ENCODE assay signal across 1 cellular context in the genomic region with DNA sequence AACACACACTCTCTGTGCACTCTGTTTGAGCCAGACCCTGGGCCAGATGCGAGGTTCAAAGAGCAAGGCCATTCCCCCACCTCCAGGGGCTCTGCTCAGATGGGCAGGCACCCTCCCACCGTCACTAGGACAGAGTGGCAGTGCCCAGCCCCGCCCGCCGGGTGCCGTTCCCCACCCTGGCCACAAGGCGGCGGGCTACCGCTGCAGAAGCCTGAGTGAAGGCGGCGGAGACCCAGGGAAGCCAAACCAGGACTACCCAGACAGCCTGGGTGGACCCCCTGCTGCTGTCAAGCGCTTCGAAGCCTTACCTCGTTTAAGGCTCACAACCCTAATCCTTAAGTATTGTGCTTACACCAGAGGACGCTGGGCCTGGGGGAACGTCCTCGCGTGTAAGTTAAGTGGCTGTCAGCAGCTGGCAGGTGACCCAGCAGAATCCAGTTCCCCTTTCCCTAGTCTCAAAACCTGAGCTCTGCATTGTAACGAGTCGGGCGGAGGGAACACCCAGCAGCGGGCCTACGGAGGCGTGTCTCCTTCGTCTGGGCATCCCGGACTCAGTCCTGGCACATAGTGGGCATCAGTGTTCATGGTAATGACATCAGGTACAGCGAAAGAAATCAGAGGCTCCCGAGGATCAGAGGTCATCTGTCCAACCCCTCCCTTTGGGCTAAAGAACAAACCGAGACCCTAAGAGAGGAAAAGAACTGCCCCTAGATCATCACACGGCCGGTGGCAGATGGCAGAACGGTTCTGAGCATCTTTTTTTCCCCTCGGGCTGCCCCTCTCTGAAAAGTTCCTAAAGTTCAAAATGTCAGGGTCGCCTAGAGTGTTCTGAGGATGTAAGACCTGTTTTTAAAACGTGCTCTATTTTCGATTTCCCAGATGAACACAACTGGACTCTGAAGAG.
TF ChIP-seq lines count a peak whose summit lies in the region.

No MANE protein-coding gene starts in this region.

TF ChIP-seq in K562, 482 proteins besides CTCF, POLR2A, EP300 and RAD21 (continued from another document):
- TF ChIP-seq, protein P1, sequence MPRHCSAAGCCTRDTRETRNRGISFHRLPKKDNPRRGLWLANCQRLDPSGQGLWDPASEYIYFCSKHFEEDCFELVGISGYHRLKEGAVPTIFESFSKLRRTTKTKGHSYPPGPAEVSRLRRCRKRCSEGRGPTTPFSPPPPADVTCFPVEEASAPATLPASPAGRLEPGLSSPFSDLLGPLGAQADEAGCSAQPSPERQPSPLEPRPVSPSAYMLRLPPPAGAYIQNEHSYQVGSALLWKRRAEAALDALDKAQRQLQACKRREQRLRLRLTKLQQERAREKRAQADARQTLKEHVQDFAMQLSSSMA (CRISPR knock-in tag; IDR thresholded peaks at IDR 0.05) = no peak
- TF ChIP-seq ZNF212 (CRISPR knock-in tag; IDR thresholded peaks at IDR 0.05) (no peak), BCOR (IDR thresholded peaks at IDR 0.05) (peak; percentile 62), SIRT6 (IDR thresholded peaks at IDR 0.05; ENCODE audit: low read depth, low read length) (no peak), SPI1 (IDR thresholded peaks at IDR 0.05; ENCODE audit: borderline replicate concordance, low read depth, low read length) (peak; percentile 96), SETDB1 (IDR thresholded peaks at IDR 0.05; ENCODE audit: low read length) (no peak), CXXC5 (CRISPR knock-in tag; IDR thresholded peaks at IDR 0.05) (peak; percentile 53), NFXL1 (CRISPR knock-in tag; IDR thresholded peaks at IDR 0.05) (no peak), NFE2 (IDR thresholded peaks at IDR 0.05; ENCODE audit: low read depth) (peak; percentile 83), MYNN (IDR thresholded peaks at IDR 0.05) (peak; percentile 92), MYNN (CRISPR knock-in tag; IDR thresholded peaks at IDR 0.05) (no peak), XRCC5 (IDR thresholded peaks at IDR 0.05; ENCODE audit: low read depth, low read length) (peak; percentile 81; the same call in 1 of the 2 replicates), KAT2B (IDR thresholded peaks at IDR 0.05; ENCODE audit: low read depth, low read length) (no peak), NCOA4 (IDR thresholded peaks at IDR 0.05; ENCODE audit: partially characterized antibody) (no peak), GATA2 (CRISPR knock-in tag; IDR thresholded peaks at IDR 0.05) (no peak)
- TF ChIP-seq, protein P2, sequence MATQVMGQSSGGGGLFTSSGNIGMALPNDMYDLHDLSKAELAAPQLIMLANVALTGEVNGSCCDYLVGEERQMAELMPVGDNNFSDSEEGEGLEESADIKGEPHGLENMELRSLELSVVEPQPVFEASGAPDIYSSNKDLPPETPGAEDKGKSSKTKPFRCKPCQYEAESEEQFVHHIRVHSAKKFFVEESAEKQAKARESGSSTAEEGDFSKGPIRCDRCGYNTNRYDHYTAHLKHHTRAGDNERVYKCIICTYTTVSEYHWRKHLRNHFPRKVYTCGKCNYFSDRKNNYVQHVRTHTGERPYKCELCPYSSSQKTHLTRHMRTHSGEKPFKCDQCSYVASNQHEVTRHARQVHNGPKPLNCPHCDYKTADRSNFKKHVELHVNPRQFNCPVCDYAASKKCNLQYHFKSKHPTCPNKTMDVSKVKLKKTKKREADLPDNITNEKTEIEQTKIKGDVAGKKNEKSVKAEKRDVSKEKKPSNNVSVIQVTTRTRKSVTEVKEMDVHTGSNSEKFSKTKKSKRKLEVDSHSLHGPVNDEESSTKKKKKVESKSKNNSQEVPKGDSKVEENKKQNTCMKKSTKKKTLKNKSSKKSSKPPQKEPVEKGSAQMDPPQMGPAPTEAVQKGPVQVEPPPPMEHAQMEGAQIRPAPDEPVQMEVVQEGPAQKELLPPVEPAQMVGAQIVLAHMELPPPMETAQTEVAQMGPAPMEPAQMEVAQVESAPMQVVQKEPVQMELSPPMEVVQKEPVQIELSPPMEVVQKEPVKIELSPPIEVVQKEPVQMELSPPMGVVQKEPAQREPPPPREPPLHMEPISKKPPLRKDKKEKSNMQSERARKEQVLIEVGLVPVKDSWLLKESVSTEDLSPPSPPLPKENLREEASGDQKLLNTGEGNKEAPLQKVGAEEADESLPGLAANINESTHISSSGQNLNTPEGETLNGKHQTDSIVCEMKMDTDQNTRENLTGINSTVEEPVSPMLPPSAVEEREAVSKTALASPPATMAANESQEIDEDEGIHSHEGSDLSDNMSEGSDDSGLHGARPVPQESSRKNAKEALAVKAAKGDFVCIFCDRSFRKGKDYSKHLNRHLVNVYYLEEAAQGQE (CRISPR knock-in tag; IDR thresholded peaks at IDR 0.05; ENCODE audit: low read depth) = no peak
- TF ChIP-seq, protein P3, sequence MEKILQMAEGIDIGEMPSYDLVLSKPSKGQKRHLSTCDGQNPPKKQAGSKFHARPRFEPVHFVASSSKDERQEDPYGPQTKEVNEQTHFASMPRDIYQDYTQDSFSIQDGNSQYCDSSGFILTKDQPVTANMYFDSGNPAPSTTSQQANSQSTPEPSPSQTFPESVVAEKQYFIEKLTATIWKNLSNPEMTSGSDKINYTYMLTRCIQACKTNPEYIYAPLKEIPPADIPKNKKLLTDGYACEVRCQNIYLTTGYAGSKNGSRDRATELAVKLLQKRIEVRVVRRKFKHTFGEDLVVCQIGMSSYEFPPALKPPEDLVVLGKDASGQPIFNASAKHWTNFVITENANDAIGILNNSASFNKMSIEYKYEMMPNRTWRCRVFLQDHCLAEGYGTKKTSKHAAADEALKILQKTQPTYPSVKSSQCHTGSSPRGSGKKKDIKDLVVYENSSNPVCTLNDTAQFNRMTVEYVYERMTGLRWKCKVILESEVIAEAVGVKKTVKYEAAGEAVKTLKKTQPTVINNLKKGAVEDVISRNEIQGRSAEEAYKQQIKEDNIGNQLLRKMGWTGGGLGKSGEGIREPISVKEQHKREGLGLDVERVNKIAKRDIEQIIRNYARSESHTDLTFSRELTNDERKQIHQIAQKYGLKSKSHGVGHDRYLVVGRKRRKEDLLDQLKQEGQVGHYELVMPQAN (IDR thresholded peaks at IDR 0.05; ENCODE audit: borderline replicate concordance) = peak; percentile 50; the same call in 1 of the 2 replicates
